In genomic region chr10:111773950-111774349, GRCh38 we compare ENCODE assay signal across 24 cellular contexts.
"Had no signal": no experiment of that assay in that cellular context is flagged by ENCODE, and none has a peak within 500 bp of the region (broad histone marks: within the 10 kb centered on the region; RNA-seq: fewer than 3 reads in every experiment).

No MANE protein-coding gene starts in this region.

- H3K27ac ChIP-seq: colonic mucosa, coronary artery, dorsolateral prefrontal cortex, epithelial cell of prostate, esophagus muscularis mucosa, esophagus squamous epithelium, foreskin keratinocyte, gastrocnemius medialis, gastroesophageal sphincter, heart left ventricle, heart right ventricle had no signal

- H3K27me3 ChIP-seq: colonic mucosa, dorsolateral prefrontal cortex, esophagus muscularis mucosa, esophagus squamous epithelium, foreskin keratinocyte, gastrocnemius medialis, gastroesophageal sphincter, heart left ventricle had no signal

- H3K9me3 ChIP-seq: colonic mucosa, esophagus muscularis mucosa, esophagus squamous epithelium, gastrocnemius medialis, gastroesophageal sphincter had no signal

- H3K4me3 ChIP-seq: colonic mucosa, coronary artery, dorsolateral prefrontal cortex, esophagus muscularis mucosa, esophagus squamous epithelium, gastrocnemius medialis, gastroesophageal sphincter, heart left ventricle, heart right ventricle had no signal

- ATAC-seq: effector memory CD8-positive, alpha-beta T cell; esophagus mucosa; foreskin keratinocyte; gastrocnemius medialis; gastroesophageal sphincter; heart left ventricle; heart right ventricle had no signal

- DNase-seq: colonic mucosa; cortex of kidney; dermis blood vessel endothelial cell; dorsolateral prefrontal cortex; effector CD4-positive, alpha-beta T cell; effector CD8-positive, alpha-beta T cell; effector memory CD4-positive, alpha-beta T cell; effector memory CD8-positive, alpha-beta T cell; endodermal cell; erythroblast; esophagus squamous epithelium; foreskin fibroblast; foreskin keratinocyte; foreskin melanocyte; gastrocnemius medialis; glutamatergic neuron; head of caudate nucleus; heart left ventricle; heart right ventricle had no signal

- H3K36me3 ChIP-seq: colonic mucosa, esophagus muscularis mucosa, esophagus squamous epithelium, gastrocnemius medialis, gastroesophageal sphincter, heart left ventricle, heart right ventricle had no signal

- H3K4me1 ChIP-seq: colonic mucosa, esophagus muscularis mucosa, esophagus squamous epithelium, foreskin keratinocyte, gastrocnemius medialis, gastroesophageal sphincter, heart left ventricle, heart right ventricle had no signal
